In genomic region chr3:196288141-196288460, GRCh38 we compare ENCODE assay signal across 2 cellular contexts.
TF ChIP-seq lines count a peak whose summit lies in the region.

No MANE protein-coding gene starts in this region.

TF ChIP-seq in K562, 482 proteins besides CTCF, POLR2A, EP300 and RAD21:
- TF ChIP-seq ZBTB11 (CRISPR knock-in tag; IDR thresholded peaks at IDR 0.05) (0 out of 6 replicates have a peak, but pooled peaks of 1 of the 3 experiments have one; percentile 86), GTF2A2 (tag; IDR thresholded peaks at IDR 0.05) (no peak), NCOR1 (IDR thresholded peaks at IDR 0.05) (no peak), PRMT5 (CRISPR knock-in tag; IDR thresholded peaks at IDR 0.05) (0 out of 2 replicates have a peak, but pooled peaks have one; percentile 33), ZFX (CRISPR knock-in tag; IDR thresholded peaks at IDR 0.05) (peak; percentile 36; the same call in 1 of the 2 replicates), ZNF507 (tag; conservative IDR thresholded peaks at IDR 0.05) (no peak), ETV6 (IDR thresholded peaks at IDR 0.05; ENCODE audit: borderline replicate concordance in 1 of 2, low read depth in 2 of 2, low read length in 1 of 2) (no peak), ETV6 (CRISPR knock-in tag; IDR thresholded peaks at IDR 0.05; ENCODE audit: borderline replicate concordance) (0 out of 2 replicates have a peak, but pooled peaks have one; percentile 0), ZNF584 (CRISPR knock-in tag; IDR thresholded peaks at IDR 0.05; ENCODE audit: low read depth) (0 out of 2 replicates have a peak, but pooled peaks have one; percentile 3), ZC3H4 (CRISPR knock-in tag; IDR thresholded peaks at IDR 0.05; ENCODE audit: borderline replicate concordance) (no peak), ZFP36 (IDR thresholded peaks at IDR 0.05; ENCODE audit: low read depth, low read length, partially characterized antibody) (peak; percentile 1), CHD1 (IDR thresholded peaks at IDR 0.05; ENCODE audit: low read length) (peak; percentile 15), GTF2E2 (tag; IDR thresholded peaks at IDR 0.05) (peak; percentile 31; the same call in 1 of the 2 replicates), CSDE1 (IDR thresholded peaks at IDR 0.05) (peak in 1 of 2 experiments; percentile 18; a peak in 1 of 4 replicates), RBFOX2 (IDR thresholded peaks at IDR 0.05; ENCODE audit: low read depth, low read length) (no peak), BRD4 (IDR thresholded peaks at IDR 0.05) (0 out of 2 replicates have a peak, but pooled peaks have one; percentile 68), PHF8 (IDR thresholded peaks at IDR 0.05; ENCODE audit: borderline replicate concordance, low read length) (0 out of 2 replicates have a peak, but pooled peaks have one; percentile 26), ZNF740 (CRISPR knock-in tag; IDR thresholded peaks at IDR 0.05) (no peak), ZNF740 (tag; IDR thresholded peaks at IDR 0.05) (peak in 1 of 2 experiments; percentile 40; a peak in 1 of 4 replicates)

TF ChIP-seq in liver, 16 proteins besides CTCF, POLR2A, EP300 and RAD21:
- no peak for TF ChIP-seq HNF4G (IDR thresholded peaks at IDR 0.05)
- no peak for TF ChIP-seq RXRA (IDR thresholded peaks at IDR 0.05)
